1 cellular context compared by ENCODE assay signal in the genomic region with DNA sequence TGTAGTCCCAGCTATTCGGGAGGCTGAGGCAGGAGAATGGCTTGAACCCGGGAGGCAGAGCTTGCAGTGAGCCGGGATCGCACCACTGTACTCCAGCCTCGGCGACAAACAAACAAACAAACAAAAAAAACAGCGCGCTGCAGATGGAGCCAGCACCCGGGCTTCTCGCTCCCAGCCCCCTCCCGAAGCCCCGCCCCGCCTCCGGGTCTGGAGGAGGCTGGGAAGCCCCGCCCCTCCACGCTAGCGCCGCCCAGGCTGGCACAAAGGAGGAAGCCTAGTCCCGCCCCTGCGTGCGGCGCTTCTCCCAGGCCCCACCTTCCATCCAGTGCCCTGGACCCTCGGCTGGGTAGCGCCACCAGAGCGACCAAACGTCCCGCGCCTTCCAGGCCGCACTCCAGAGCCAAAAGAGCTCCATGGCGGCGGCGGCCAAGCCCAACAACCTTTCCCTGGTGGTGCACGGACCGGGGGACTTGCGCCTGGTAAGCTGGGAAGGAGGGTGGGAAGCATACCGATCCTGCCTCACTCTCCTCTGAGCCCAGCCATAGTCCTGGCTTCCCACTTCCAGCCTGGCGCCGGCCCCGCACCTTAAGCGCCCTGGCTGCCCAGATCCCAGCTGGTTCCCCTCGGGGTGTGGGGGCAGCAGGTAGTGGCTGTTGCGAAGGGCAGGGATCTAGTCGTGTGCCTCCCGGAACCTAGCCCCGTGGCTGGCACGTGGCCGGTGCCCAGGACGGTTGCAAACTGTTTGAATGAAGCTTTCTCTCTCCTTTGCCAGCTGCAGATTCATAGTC.
TF ChIP-seq lines count a peak whose summit lies in the region.

A gene (plus strand): TSS at position 325 of the 788 bp plus-strand sequence. CDS start 89 bp downstream, at position 414.

TF ChIP-seq in HepG2, 621 proteins besides CTCF, POLR2A, EP300 and RAD21 (continued from another document and continues in another):
- TF ChIP-seq, protein P1, sequence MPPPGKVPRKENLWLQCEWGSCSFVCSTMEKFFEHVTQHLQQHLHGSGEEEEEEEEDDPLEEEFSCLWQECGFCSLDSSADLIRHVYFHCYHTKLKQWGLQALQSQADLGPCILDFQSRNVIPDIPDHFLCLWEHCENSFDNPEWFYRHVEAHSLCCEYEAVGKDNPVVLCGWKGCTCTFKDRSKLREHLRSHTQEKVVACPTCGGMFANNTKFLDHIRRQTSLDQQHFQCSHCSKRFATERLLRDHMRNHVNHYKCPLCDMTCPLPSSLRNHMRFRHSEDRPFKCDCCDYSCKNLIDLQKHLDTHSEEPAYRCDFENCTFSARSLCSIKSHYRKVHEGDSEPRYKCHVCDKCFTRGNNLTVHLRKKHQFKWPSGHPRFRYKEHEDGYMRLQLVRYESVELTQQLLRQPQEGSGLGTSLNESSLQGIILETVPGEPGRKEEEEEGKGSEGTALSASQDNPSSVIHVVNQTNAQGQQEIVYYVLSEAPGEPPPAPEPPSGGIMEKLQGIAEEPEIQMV (CRISPR knock-in tag; IDR thresholded peaks at IDR 0.05; ENCODE audit: low read depth): peak; percentile 61; the same call in 1 of the 2 replicates
- peak; percentile 69; the same call in 1 of the 2 replicates for TF ChIP-seq RNF2 (conservative IDR thresholded peaks at IDR 0.05; ENCODE audit: low read depth)
- peak; percentile 77 for TF ChIP-seq MYC (CRISPR knock-in tag; IDR thresholded peaks at IDR 0.05; ENCODE audit: borderline replicate concordance)
- peak; percentile 71; the same call in 1 of the 2 replicates for TF ChIP-seq ZNF33B (CRISPR knock-in tag; IDR thresholded peaks at IDR 0.05)
- 0 out of 2 replicates have a peak, but pooled peaks have one; percentile 7 for TF ChIP-seq ZNF317 (CRISPR knock-in tag; IDR thresholded peaks at IDR 0.05)
- TF ChIP-seq SAFB2 (CRISPR knock-in tag; IDR thresholded peaks at IDR 0.05; ENCODE audit: borderline replicate concordance, low read depth): peak; percentile 76; the same call in 1 of the 2 replicates
- peak; percentile 54 for TF ChIP-seq PHF20 (CRISPR knock-in tag; IDR thresholded peaks at IDR 0.05)
- TF ChIP-seq HMG20A (CRISPR knock-in tag; IDR thresholded peaks at IDR 0.05; ENCODE audit: borderline replicate concordance): no peak
- no peak for TF ChIP-seq FOXK2 (IDR thresholded peaks at IDR 0.05)
- peak; percentile 92 for TF ChIP-seq EEA1 (CRISPR knock-in tag; IDR thresholded peaks at IDR 0.05; ENCODE audit: borderline replicate concordance)
- TF ChIP-seq, protein P2, sequence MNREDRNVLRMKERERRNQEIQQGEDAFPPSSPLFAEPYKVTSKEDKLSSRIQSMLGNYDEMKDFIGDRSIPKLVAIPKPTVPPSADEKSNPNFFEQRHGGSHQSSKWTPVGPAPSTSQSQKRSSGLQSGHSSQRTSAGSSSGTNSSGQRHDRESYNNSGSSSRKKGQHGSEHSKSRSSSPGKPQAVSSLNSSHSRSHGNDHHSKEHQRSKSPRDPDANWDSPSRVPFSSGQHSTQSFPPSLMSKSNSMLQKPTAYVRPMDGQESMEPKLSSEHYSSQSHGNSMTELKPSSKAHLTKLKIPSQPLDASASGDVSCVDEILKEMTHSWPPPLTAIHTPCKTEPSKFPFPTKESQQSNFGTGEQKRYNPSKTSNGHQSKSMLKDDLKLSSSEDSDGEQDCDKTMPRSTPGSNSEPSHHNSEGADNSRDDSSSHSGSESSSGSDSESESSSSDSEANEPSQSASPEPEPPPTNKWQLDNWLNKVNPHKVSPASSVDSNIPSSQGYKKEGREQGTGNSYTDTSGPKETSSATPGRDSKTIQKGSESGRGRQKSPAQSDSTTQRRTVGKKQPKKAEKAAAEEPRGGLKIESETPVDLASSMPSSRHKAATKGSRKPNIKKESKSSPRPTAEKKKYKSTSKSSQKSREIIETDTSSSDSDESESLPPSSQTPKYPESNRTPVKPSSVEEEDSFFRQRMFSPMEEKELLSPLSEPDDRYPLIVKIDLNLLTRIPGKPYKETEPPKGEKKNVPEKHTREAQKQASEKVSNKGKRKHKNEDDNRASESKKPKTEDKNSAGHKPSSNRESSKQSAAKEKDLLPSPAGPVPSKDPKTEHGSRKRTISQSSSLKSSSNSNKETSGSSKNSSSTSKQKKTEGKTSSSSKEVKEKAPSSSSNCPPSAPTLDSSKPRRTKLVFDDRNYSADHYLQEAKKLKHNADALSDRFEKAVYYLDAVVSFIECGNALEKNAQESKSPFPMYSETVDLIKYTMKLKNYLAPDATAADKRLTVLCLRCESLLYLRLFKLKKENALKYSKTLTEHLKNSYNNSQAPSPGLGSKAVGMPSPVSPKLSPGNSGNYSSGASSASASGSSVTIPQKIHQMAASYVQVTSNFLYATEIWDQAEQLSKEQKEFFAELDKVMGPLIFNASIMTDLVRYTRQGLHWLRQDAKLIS (CRISPR knock-in tag; IDR thresholded peaks at IDR 0.05): no peak
- TF ChIP-seq ZNF766 (CRISPR knock-in tag; IDR thresholded peaks at IDR 0.05; ENCODE audit: borderline replicate concordance): peak; percentile 40; the same call in 1 of the 2 replicates
- no peak for TF ChIP-seq CHD2 (IDR thresholded peaks at IDR 0.05; ENCODE audit: low read depth, low read length)
- peak; percentile 62; the same call in 1 of the 2 replicates for TF ChIP-seq MIER3 (CRISPR knock-in tag; IDR thresholded peaks at IDR 0.05; ENCODE audit: borderline replicate concordance)
- TF ChIP-seq SP2 (CRISPR knock-in tag; IDR thresholded peaks at IDR 0.05): peak; percentile 29; the same call in 1 of the 2 replicates
- 0 out of 2 replicates have a peak, but pooled peaks have one; percentile 75 for TF ChIP-seq ZNF83 (CRISPR knock-in tag; IDR thresholded peaks at IDR 0.05; ENCODE audit: borderline replicate concordance)
- 0 out of 2 replicates have a peak, but pooled peaks have one; percentile 40 for TF ChIP-seq KLF11 (CRISPR knock-in tag; IDR thresholded peaks at IDR 0.05)
- no peak for TF ChIP-seq ZNF17 (CRISPR knock-in tag; IDR thresholded peaks at IDR 0.05)
- TF ChIP-seq, protein P3, sequence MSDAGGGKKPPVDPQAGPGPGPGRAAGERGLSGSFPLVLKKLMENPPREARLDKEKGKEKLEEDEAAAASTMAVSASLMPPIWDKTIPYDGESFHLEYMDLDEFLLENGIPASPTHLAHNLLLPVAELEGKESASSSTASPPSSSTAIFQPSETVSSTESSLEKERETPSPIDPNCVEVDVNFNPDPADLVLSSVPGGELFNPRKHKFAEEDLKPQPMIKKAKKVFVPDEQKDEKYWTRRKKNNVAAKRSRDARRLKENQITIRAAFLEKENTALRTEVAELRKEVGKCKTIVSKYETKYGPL (CRISPR knock-in tag; IDR thresholded peaks at IDR 0.05): no peak
- peak; percentile 54; the same call in 1 of the 2 replicates for TF ChIP-seq ZNF563 (CRISPR knock-in tag; IDR thresholded peaks at IDR 0.05)
- TF ChIP-seq KMT2B (CRISPR knock-in tag; IDR thresholded peaks at IDR 0.05): peak; percentile 55; the same call in 1 of the 2 replicates
- TF ChIP-seq, protein P4, sequence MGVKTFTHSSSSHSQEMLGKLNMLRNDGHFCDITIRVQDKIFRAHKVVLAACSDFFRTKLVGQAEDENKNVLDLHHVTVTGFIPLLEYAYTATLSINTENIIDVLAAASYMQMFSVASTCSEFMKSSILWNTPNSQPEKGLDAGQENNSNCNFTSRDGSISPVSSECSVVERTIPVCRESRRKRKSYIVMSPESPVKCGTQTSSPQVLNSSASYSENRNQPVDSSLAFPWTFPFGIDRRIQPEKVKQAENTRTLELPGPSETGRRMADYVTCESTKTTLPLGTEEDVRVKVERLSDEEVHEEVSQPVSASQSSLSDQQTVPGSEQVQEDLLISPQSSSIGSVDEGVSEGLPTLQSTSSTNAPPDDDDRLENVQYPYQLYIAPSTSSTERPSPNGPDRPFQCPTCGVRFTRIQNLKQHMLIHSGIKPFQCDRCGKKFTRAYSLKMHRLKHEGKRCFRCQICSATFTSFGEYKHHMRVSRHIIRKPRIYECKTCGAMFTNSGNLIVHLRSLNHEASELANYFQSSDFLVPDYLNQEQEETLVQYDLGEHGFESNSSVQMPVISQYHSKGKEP (CRISPR knock-in tag; IDR thresholded peaks at IDR 0.05): 0 out of 2 replicates have a peak, but pooled peaks have one; percentile 57
- TF ChIP-seq, protein P5, sequence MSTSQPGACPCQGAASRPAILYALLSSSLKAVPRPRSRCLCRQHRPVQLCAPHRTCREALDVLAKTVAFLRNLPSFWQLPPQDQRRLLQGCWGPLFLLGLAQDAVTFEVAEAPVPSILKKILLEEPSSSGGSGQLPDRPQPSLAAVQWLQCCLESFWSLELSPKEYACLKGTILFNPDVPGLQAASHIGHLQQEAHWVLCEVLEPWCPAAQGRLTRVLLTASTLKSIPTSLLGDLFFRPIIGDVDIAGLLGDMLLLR (CRISPR knock-in tag; IDR thresholded peaks at IDR 0.05): peak; percentile 55; the same call in 1 of the 2 replicates
- TF ChIP-seq HOXA7 (CRISPR knock-in tag; IDR thresholded peaks at IDR 0.05): no peak
- peak; percentile 38; the same call in 1 of the 2 replicates for TF ChIP-seq KAT8 (CRISPR knock-in tag; IDR thresholded peaks at IDR 0.05)
- no peak for TF ChIP-seq ZNF678 (CRISPR knock-in tag; IDR thresholded peaks at IDR 0.05)
- TF ChIP-seq, protein P6, sequence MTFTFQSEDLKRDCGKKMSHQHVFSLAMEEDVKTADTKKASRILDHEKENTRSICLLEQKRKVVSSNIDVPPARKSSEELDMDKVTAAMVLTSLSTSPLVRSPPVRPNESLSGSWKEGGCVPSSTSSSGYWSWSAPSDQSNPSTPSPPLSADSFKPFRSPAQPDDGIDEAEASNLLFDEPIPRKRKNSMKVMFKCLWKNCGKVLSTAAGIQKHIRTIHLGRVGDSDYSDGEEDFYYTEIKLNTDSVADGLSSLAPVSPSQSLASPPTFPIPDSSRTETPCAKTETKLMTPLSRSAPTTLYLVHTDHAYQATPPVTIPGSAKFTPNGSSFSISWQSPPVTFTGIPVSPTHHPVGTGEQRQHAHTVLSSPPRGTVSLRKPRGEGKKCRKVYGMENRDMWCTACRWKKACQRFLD (CRISPR knock-in tag; IDR thresholded peaks at IDR 0.05; ENCODE audit: borderline replicate concordance): peak; percentile 82; the same call in 1 of the 2 replicates
- no peak for TF ChIP-seq XRCC5 (optimal IDR thresholded peaks at IDR 0.05; ENCODE audit: low read length)
- no peak for TF ChIP-seq FOSL2 (CRISPR knock-in tag; IDR thresholded peaks at IDR 0.05)
- TF ChIP-seq POLR2AphosphoS5 (IDR thresholded peaks at IDR 0.05; ENCODE audit: low read depth, low read length): peak; percentile 93
- TF ChIP-seq PITX1 (CRISPR knock-in tag; IDR thresholded peaks at IDR 0.05): peak; percentile 75
- peak; percentile 87 for TF ChIP-seq ARID2 (CRISPR knock-in tag; IDR thresholded peaks at IDR 0.05; ENCODE audit: borderline replicate concordance)
- peak; percentile 67; the same call in 1 of the 2 replicates for TF ChIP-seq ZBTB3 (CRISPR knock-in tag; IDR thresholded peaks at IDR 0.05; ENCODE audit: borderline replicate concordance, low read depth)
- TF ChIP-seq, protein P7, sequence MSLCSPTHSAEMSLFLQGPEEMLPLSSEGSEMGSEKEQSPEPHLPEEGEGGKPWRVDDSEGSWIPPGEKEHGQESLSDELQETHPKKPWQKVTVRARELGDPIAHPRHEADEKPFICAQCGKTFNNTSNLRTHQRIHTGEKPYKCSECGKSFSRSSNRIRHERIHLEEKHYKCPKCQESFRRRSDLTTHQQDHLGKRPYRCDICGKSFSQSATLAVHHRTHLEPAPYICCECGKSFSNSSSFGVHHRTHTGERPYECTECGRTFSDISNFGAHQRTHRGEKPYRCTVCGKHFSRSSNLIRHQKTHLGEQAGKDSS (CRISPR knock-in tag; IDR thresholded peaks at IDR 0.05; ENCODE audit: borderline replicate concordance, low read depth): peak; percentile 95
- TF ChIP-seq ZNF556 (CRISPR knock-in tag; IDR thresholded peaks at IDR 0.05; ENCODE audit: borderline replicate concordance): peak; percentile 89
- TF ChIP-seq, protein P8, sequence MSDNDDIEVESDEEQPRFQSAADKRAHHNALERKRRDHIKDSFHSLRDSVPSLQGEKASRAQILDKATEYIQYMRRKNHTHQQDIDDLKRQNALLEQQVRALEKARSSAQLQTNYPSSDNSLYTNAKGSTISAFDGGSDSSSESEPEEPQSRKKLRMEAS (IDR thresholded peaks at IDR 0.05): peak; percentile 85
- TF ChIP-seq, protein P9, sequence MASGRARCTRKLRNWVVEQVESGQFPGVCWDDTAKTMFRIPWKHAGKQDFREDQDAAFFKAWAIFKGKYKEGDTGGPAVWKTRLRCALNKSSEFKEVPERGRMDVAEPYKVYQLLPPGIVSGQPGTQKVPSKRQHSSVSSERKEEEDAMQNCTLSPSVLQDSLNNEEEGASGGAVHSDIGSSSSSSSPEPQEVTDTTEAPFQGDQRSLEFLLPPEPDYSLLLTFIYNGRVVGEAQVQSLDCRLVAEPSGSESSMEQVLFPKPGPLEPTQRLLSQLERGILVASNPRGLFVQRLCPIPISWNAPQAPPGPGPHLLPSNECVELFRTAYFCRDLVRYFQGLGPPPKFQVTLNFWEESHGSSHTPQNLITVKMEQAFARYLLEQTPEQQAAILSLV (CRISPR knock-in tag; IDR thresholded peaks at IDR 0.05; ENCODE audit: borderline replicate concordance): peak; percentile 94
- no peak for TF ChIP-seq NCOA5 (CRISPR knock-in tag; IDR thresholded peaks at IDR 0.05)
- no peak for TF ChIP-seq ZNF382 (CRISPR knock-in tag; IDR thresholded peaks at IDR 0.05; ENCODE audit: borderline replicate concordance)
- TF ChIP-seq, protein P10, sequence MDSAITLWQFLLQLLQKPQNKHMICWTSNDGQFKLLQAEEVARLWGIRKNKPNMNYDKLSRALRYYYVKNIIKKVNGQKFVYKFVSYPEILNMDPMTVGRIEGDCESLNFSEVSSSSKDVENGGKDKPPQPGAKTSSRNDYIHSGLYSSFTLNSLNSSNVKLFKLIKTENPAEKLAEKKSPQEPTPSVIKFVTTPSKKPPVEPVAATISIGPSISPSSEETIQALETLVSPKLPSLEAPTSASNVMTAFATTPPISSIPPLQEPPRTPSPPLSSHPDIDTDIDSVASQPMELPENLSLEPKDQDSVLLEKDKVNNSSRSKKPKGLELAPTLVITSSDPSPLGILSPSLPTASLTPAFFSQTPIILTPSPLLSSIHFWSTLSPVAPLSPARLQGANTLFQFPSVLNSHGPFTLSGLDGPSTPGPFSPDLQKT (CRISPR knock-in tag; IDR thresholded peaks at IDR 0.05; ENCODE audit: borderline replicate concordance): no peak
- TF ChIP-seq ZNF510 (CRISPR knock-in tag; IDR thresholded peaks at IDR 0.05; ENCODE audit: low read depth): peak; percentile 75; the same call in 1 of the 2 replicates
